In genomic region chr3:127959873-127960272, GRCh38 we compare ENCODE assay signal across 8 cellular contexts. TPM values are rescaled to one million over a fixed set of nuclear protein-coding genes. Genes with fewer than 3 reads are reported as not detected.
DNase-seq lines count a peak whose midpoint lies in the region; ATAC-seq and TF ChIP-seq lines count a peak whose summit lies in the region.

No MANE protein-coding gene starts in this region.

- H3K4me3 ChIP-seq in heart right ventricle (no peak overlapping the region), transverse colon (no peak overlapping the region)

- no peak for TF ChIP-seq POLR2A in transverse colon (IDR thresholded peaks at IDR 0.05)

- in situ Hi-C loops in KBM-7 (cut with MboI; ENCODE audit: low pct_unique_long_range_greater_than_20kb, low sequenced_read_pairs) = no loop called here
- in situ Hi-C loops in transverse colon (cut with MboI; ENCODE audit: low pct_ligation_motif_present in 1 of 4, low pct_unique_long_range_greater_than_20kb in 1 of 4, low sequenced_read_pairs in 3 of 4) = loop anchor here in 3 of 4 donors (10.0 to 25.0 kb wide), 2 partner anchors 298 to 305 kb away; partner anchors contain the start of gene ABTB1 (in 2 of the 3)

- ATAC-seq in heart right ventricle (peak; percentile 54 to 74 (median 62)), GM18907 (IDR thresholded peaks at IDR 0.05; ENCODE audit: unreplicated experiment) (no peak)

- 19 to 26% methylated on average over 4 of the region's 4 CpGs for WGBS in heart right ventricle, 2 donors
- WGBS in transverse colon (ENCODE audit: low coverage in 1 of 2), 2 donors = 42 to 44% methylated on average over 2 to 4 of the region's 4 CpGs

- peaks cover 0 to 63% (median 10%) of the 10 kb centered on the region in 9 donors for H3K4me1 ChIP-seq in heart right ventricle
- peaks cover 0 to 4% (median 0%) of the 10 kb centered on the region in 4 donors for H3K4me1 ChIP-seq in transverse colon

- H3K9me3 ChIP-seq in heart right ventricle = no peaks in the 10 kb centered on the region
- no peaks in the 10 kb centered on the region for H3K9me3 ChIP-seq in transverse colon

- intact Hi-C loops in heart right ventricle (cut with DNase I) (loop anchor here in 3 of 10 donors (5.0 to 10.0 kb wide), 3 partner anchors 43 to 385 kb away; partner anchors contain the start of gene KBTBD12 (in 1 of the 3)), transverse colon (cut with DNase I; ENCODE audit: low total_unique reads) (no loop called here)

- TF ChIP-seq CTCF in heart right ventricle (IDR thresholded peaks at IDR 0.05) (peak in 7 of 9 donors; percentile 30 to 66 (median 53)), transverse colon (IDR thresholded peaks at IDR 0.05) (peak in 4 of 5 experiments; percentile 16 to 35 (median 25))

- no peak for TF ChIP-seq EP300 in transverse colon (IDR thresholded peaks at IDR 0.05; ENCODE audit: low read depth)

- H3K27me3 ChIP-seq in heart right ventricle (no peaks in the 10 kb centered on the region), transverse colon (no peaks in the 10 kb centered on the region)

- H3K36me3 ChIP-seq in heart right ventricle (no peaks in the 10 kb centered on the region), transverse colon (no peaks in the 10 kb centered on the region)

- DNase-seq in D341Med (ENCODE audit: low spot score) (peak; percentile 78), KBM-7 (peak; percentile 20), SHP77 treated with DMSO at 0.1 percent for 48 hours (lab: John Stamatoyannopoulos, UW) (peak; percentile 38), heart right ventricle (peak in 1 of 2 donors; percentile 52), transverse colon (peak; percentile 11), T-helper 2 cell (no peak)
- no peak for DNase-seq in stimulated activated CD4-positive, alpha-beta T cell treated with anti-CD3 and anti-CD28 coated beads, Interleukin-15, amount 100 ng/mL, for 24 hours

- H3K27ac ChIP-seq in heart right ventricle (peak overlapping the region in 9 of 10 donors; percentile 23 to 94 (median 69)), transverse colon (no peak overlapping the region)

RNA-seq across cellular contexts. Expression of gene KBTBD12, which starts 44.8 kb away (rescaled TPM):
- total RNA-seq in heart right ventricle = 10 to 100 TPM; 18.3 to 54.2 (median 35.3) TPM
- polyA plus RNA-seq in heart right ventricle = 1 to 10 TPM; 5.1 to 8.9 TPM
- 10 to 100 TPM in 1 of 4 donors, 1 to 10 TPM in 3; 3.3 to 17.5 (median 4.3) TPM for total RNA-seq in transverse colon

Comparison
In these comparisons a context has a peak if more than half of its experiments do, and no peak if none do; other contexts are left out.
1. DNase-seq: peak in D341Med (single experiment), KBM-7 (single experiment), SHP77 treated with DMSO at 0.1 percent for 48 hours (single experiment) and transverse colon (single experiment); none in T-helper 2 cell (0 of 5) and stimulated activated CD4-positive, alpha-beta T cell treated with anti-CD3 and anti-CD28 coated beads, Interleukin-15, amount 100 ng/mL, for 24 hours (single experiment).
2. H3K27ac ChIP-seq: peak in heart right ventricle (9 of 10); none in transverse colon (0 of 4).